ENCODE assay signal across 31 cellular contexts in the genomic region with DNA sequence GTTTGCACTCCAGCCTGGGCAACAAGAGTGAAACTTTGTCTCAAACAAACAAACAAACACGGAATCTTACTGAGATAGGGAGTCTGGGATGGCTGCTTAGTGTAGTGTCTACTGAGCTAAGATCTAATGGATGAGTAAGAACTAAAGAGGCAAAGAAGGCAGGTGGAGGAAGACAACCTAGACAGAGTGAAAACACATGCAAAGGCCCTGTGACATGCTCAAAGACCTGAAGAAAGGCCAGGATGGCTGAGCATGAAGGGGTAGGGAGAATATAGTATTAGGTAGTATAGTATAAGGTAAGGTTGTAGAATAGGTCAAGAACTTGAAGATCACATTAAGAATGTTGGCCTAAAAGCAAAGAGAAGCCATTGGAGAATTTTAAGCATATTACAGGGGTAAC. TPM values are rescaled to one million over a fixed set of nuclear protein-coding genes. Genes with fewer than 3 reads are reported as not detected.
"Had no signal": no experiment of that assay in that cellular context is flagged by ENCODE, and none has a peak within 500 bp of the region (broad histone marks: within the 10 kb centered on the region; RNA-seq: fewer than 3 reads in every experiment).

No MANE protein-coding gene starts in this region.

- H3K27me3 ChIP-seq: neural progenitor cell, ovary, spleen, suprapubic skin, testis, tibial nerve, upper lobe of right lung, uterus had no signal

- H3K4me2 ChIP-seq: neural progenitor cell, smooth muscle cell had no signal

- ATAC-seq: naive thymus-derived CD4-positive, alpha-beta T cell; natural killer cell; right cardiac atrium; sciatic nerve; stimulated activated memory B cell treated with anti-CD40 and anti-IgM and Interleukin-4, amounts not matched to agents 10 μg/mL and 1 μg/mL and 100 μg/mL, for 72 hours; stimulated activated naive CD8-positive, alpha-beta T cell treated with anti-CD3 and anti-CD28 coated beads, Interleukin-15, amount 100 ng/mL, for 72 hours; stimulated activated naive CD8-positive, alpha-beta T cell treated with anti-CD3 and anti-CD28 coated beads, Interleukin-15, Interleukin-2, amounts not matched to agents 100 U/mL and 50 U/mL, for 24 hours; upper lobe of right lung had no signal

- H3K9ac ChIP-seq: neural progenitor cell, parathyroid adenoma had no signal

- H3K27me3 Mint-ChIP-seq: progenitor cell of endocrine pancreas; stimulated activated memory B cell treated with anti-CD40 and anti-IgM and Interleukin-4, amounts not matched to agents 10 μg/mL and 1 μg/mL and 100 μg/mL, for 72 hours had no signal

- H3K27ac Mint-ChIP-seq: naive thymus-derived CD4-positive, alpha-beta T cell; natural killer cell; nephron; neural progenitor cell; progenitor cell of endocrine pancreas; stimulated activated memory B cell treated with anti-CD40 and anti-IgM and Interleukin-4, amounts not matched to agents 10 μg/mL and 1 μg/mL and 100 μg/mL, for 72 hours; stimulated activated naive CD8-positive, alpha-beta T cell treated with anti-CD3 and anti-CD28 coated beads, Interleukin-15, amount 100 ng/mL, for 72 hours had no signal

- H3K27ac ChIP-seq: neural progenitor cell, ovary, parathyroid adenoma, psoas muscle, skin epidermis, spleen, suprapubic skin, testis, tibial nerve, upper lobe of right lung, uterus had no signal

- H3K4me1 Mint-ChIP-seq: natural killer cell, neural progenitor cell had no signal

- H3K4me3 Mint-ChIP-seq: naive thymus-derived CD4-positive, alpha-beta T cell; natural killer cell; nephron; neural progenitor cell; stimulated activated memory B cell treated with anti-CD40 and anti-IgM and Interleukin-4, amounts not matched to agents 10 μg/mL and 1 μg/mL and 100 μg/mL, for 72 hours; stimulated activated naive CD8-positive, alpha-beta T cell treated with anti-CD3 and anti-CD28 coated beads, Interleukin-15, amount 100 ng/mL, for 72 hours had no signal

- H3K4me1 ChIP-seq: neural progenitor cell, parathyroid adenoma, uterus had no signal

- H2AFZ ChIP-seq: neural progenitor cell, parathyroid adenoma had no signal

- H3K4me3 ChIP-seq: neural progenitor cell, ovary, psoas muscle, skin epidermis, smooth muscle cell, spleen, suprapubic skin, testis, tibial nerve, upper lobe of right lung, uterus had no signal

- DNase-seq: naive thymus-derived CD4-positive, alpha-beta T cell; natural killer cell; occipital lobe; ovary; psoas muscle; right cardiac atrium; spleen; stimulated activated CD4-positive, alpha-beta T cell treated with anti-CD3 and anti-CD28 coated beads, Interleukin-12 subunit alpha, Interleukin-12 subunit beta, amount 100 ng/mL, for 4 hours; stimulated activated CD4-positive, alpha-beta T cell treated with anti-CD3 and anti-CD28 coated beads, Interleukin-1b, Interleukin-23, amount 100 ng/mL, for 48 hours; stimulated activated CD4-positive, alpha-beta T cell treated with anti-CD3 and anti-CD28 coated beads, Interleukin-4, amount 100 ng/mL, for 1 hour; stimulated activated CD4-positive, alpha-beta T cell treated with anti-CD3 and anti-CD28 coated beads, Interleukin-4, amount 100 ng/mL, for 4 hours; stimulated activated CD8-positive, alpha-beta memory T cell treated with anti-CD3 and anti-CD28 coated beads, Interleukin-4, amount 100 ng/mL, for 48 hours; stimulated activated naive CD4-positive, alpha-beta T cell; stimulated activated naive CD8-positive, alpha-beta T cell treated with anti-CD3 and anti-CD28 coated beads, Interleukin-15, amount 100 ng/mL, for 72 hours; stimulated activated naive CD8-positive, alpha-beta T cell treated with anti-CD3 and anti-CD28 coated beads, Interleukin-15, Interleukin-2, amounts not matched to agents 100 U/mL and 50 U/mL, for 24 hours; substantia nigra; testis; trophoblast cell; upper lobe of right lung; uterus had no signal

- H3K9me3 Mint-ChIP-seq: naive thymus-derived CD4-positive, alpha-beta T cell; natural killer cell; nephron; neural progenitor cell; stimulated activated memory B cell treated with anti-CD40 and anti-IgM and Interleukin-4, amounts not matched to agents 10 μg/mL and 1 μg/mL and 100 μg/mL, for 72 hours; stimulated activated naive CD8-positive, alpha-beta T cell treated with anti-CD3 and anti-CD28 coated beads, Interleukin-15, amount 100 ng/mL, for 72 hours had no signal

- H3K9me3 ChIP-seq: ovary, psoas muscle, spleen, suprapubic skin, testis, tibial nerve, upper lobe of right lung, uterus had no signal

- H3K36me3 ChIP-seq: neural progenitor cell, ovary, spleen, suprapubic skin, tibial nerve, upper lobe of right lung, uterus had no signal

- H3K36me3 Mint-ChIP-seq: natural killer cell, neural progenitor cell had no signal

RNA-seq across cellular contexts. Expression of gene MAP3K7CL, which starts 49.1 kb away (rescaled TPM):
- polyA plus RNA-seq: neural cell had no signal
